In genomic region chr4:76377922-76378321, GRCh38 we compare ENCODE assay signal across 8 cellular contexts. TPM values are rescaled to one million over a fixed set of nuclear protein-coding genes. Genes with fewer than 3 reads are reported as not detected.
DNase-seq lines count a peak whose midpoint lies in the region; ATAC-seq, FAIRE-seq and TF ChIP-seq lines count a peak whose summit lies in the region.

No MANE protein-coding gene starts in this region.

- H3K4me2 ChIP-seq in SK-N-SH (no peak overlapping the region), neuronal stem cell (ENCODE audit: insufficient read depth, low read length, poor library complexity, severe bottlenecking) (no peak overlapping the region)

- no peak overlapping the region for H3K4ac ChIP-seq in neuronal stem cell (ENCODE audit: low read length)

- no peak for TF ChIP-seq EP300 in SK-N-SH (IDR thresholded peaks at IDR 0.05; ENCODE audit: borderline replicate concordance in 1 of 2, low read depth in 1 of 2, low read length in 1 of 2)

- no peaks in the 10 kb centered on the region for H3K27me3 ChIP-seq in SK-N-SH (ENCODE audit: insufficient read depth)
- H3K27me3 ChIP-seq in neuronal stem cell (ENCODE audit: control insufficient read depth in 3 of 3, insufficient read depth in 3 of 3, low read depth in 1 of 3, low read length in 3 of 3), result peaks cover 0 to 9% (median 0%) of the 10 kb centered on the region in 3 experiments

- H2BK5ac ChIP-seq in neuronal stem cell (ENCODE audit: low read length), result no peak overlapping the region

- H2BK12ac ChIP-seq in neuronal stem cell (ENCODE audit: low read length), result no peak overlapping the region

- H3K9me3 Mint-ChIP-seq in chondrocyte (ENCODE audit: low read depth), result peaks cover 9% of the 10 kb centered on the region

- H3K27me3 Mint-ChIP-seq in chondrocyte (ENCODE audit: low read depth), result no peaks in the 10 kb centered on the region

- H3K23ac ChIP-seq in neuronal stem cell (ENCODE audit: low read depth, low read length, poor library complexity), result no peak overlapping the region

- H4K20me1 ChIP-seq in SK-N-SH (ENCODE audit: insufficient read depth), result no peaks in the 10 kb centered on the region

- WGBS in SK-N-SH (ENCODE audit: low lambda C conversion rate), result 66% methylated on average over 5 of the region's 5 CpGs
- no CpG with 5 or more reads among the region's 5 CpGs for WGBS in neuronal stem cell (ENCODE audit: extremely low coverage in 2 of 2, insufficient read length in 2 of 2, insufficient replicate concordance in 1 of 2), 2 donors

- no peaks in the 10 kb centered on the region for H3K9me2 ChIP-seq in SK-N-SH

- peaks cover 1% of the 10 kb centered on the region for H3K36me3 Mint-ChIP-seq in chondrocyte (ENCODE audit: low read depth)

- no peak overlapping the region for H3K27ac ChIP-seq in SK-N-SH (ENCODE audit: low read depth in 2 of 2, low read length in 1 of 2)
- H3K27ac ChIP-seq in neuronal stem cell (replicated peaks; ENCODE audit: low read length), result no peak overlapping the region

- H3K14ac ChIP-seq in neuronal stem cell (ENCODE audit: low read length), result no peak overlapping the region

- no peak overlapping the region for H3K9ac ChIP-seq in SK-N-SH
- no peak overlapping the region for H3K9ac ChIP-seq in neuronal stem cell (ENCODE audit: low read depth, low read length, poor library complexity)

- peaks cover 0 to 7% of the 10 kb centered on the region in 2 experiments; a peak in 2 of 4 replicates for H3K4me1 ChIP-seq in SK-N-SH (ENCODE audit: control insufficient read depth in 1 of 2, insufficient read depth in 2 of 2, low read depth in 1 of 2, low read length in 1 of 2)
- H3K4me1 ChIP-seq in neuronal stem cell (ENCODE audit: control insufficient read depth in 2 of 2, insufficient read depth in 1 of 2, low read depth in 1 of 2, low read length in 2 of 2), result peaks cover 3 to 7% of the 10 kb centered on the region in 2 donors

- H3K4me3 Mint-ChIP-seq in chondrocyte (ENCODE audit: unreplicated experiment), result no peak overlapping the region

- peaks cover 25% of the 10 kb centered on the region for H3K4me1 Mint-ChIP-seq in chondrocyte (ENCODE audit: low read depth)

- no peak overlapping the region for H2AK5ac ChIP-seq in neuronal stem cell (ENCODE audit: low read depth, low read length)

- TF ChIP-seq RAD21 in SK-N-SH (IDR thresholded peaks at IDR 0.05; ENCODE audit: low read length), result peak; percentile 85

- H2BK15ac ChIP-seq in neuronal stem cell (ENCODE audit: low read length), result no peak overlapping the region

- H3K9me3 ChIP-seq in SK-N-SH (no peaks in the 10 kb centered on the region), neuronal stem cell (replicated peaks in 1 of 2; ENCODE audit: control insufficient read depth in 2 of 2, insufficient read depth in 1 of 2, low read depth in 1 of 2, low read length in 2 of 2) (peaks cover 2 to 10% of the 10 kb centered on the region in 2 donors)

- CTCF ChIA-PET in AG04449 (lab: Yijun Ruan, JAX) (interaction anchor here (0.8 to 8.3 kb wide), 31 partner anchors 10 to 229 kb away, joined by 3 to 166 read pairs (median 3); partner anchors contain the start of gene STBD1), SK-N-SH (lab: Yijun Ruan, JAX) (interaction anchor here (0.6 to 6.0 kb wide), 51 partner anchors 9 to 386 kb away, joined by 3 to 160 read pairs (median 5); partner anchors contain the start of genes CCDC158, FAM47E and STBD1)

- POLR2A ChIA-PET in AG04449 (lab: Yijun Ruan, JAX) (no interaction called here), SK-N-SH (lab: Yijun Ruan, JAX) (interaction anchor here (1.0 kb wide), 1 partner anchor 198 kb away, joined by 3 read pairs; no protein-coding TSS in a partner anchor)

- no peak for TF ChIP-seq POLR2A in GM12891 (IDR thresholded peaks at IDR 0.05; ENCODE audit: low read depth, low read length)

- H3K4me3 ChIP-seq in AG04449 (ENCODE audit: low read depth, low read length), result no peak overlapping the region
- no peak overlapping the region; a peak in 1 of 4 replicates for H3K4me3 ChIP-seq in SK-N-SH (ENCODE audit: low read depth in 2 of 2, low read length in 1 of 2)
- no peak overlapping the region for H3K4me3 ChIP-seq in neuronal stem cell (ENCODE audit: low read length in 2 of 2)

- no peak overlapping the region for H2AFZ ChIP-seq in SK-N-SH (ENCODE audit: low read depth)
- H2AFZ ChIP-seq in neuronal stem cell (ENCODE audit: low read length), result no peak overlapping the region

- H3K18ac ChIP-seq in neuronal stem cell (ENCODE audit: low read length), result no peak overlapping the region

- H3K79me2 ChIP-seq in SK-N-SH (ENCODE audit: insufficient read depth), result no peaks in the 10 kb centered on the region

- no peak overlapping the region for H4K8ac ChIP-seq in neuronal stem cell (ENCODE audit: low read depth, low read length)

- no peak overlapping the region for H4K91ac ChIP-seq in neuronal stem cell (ENCODE audit: low read depth, low read length, poor library complexity)

- peak; percentile 38 for FAIRE-seq in GM12891 (lab: Jason Lieb, UNC)

- no peak for DNase-seq in AG04449 (ENCODE audit: low read depth, low spot score)
- DNase-seq in GM12891 (ENCODE audit: insufficient read length, low spot score), result no peak
- DNase-seq in SK-N-SH, result peak; percentile 58
- no peak for DNase-seq in chondrocyte (ENCODE audit: low spot score)
- DNase-seq in neuronal stem cell (ENCODE audit: low spot score), result peak; percentile 32
- no peak for DNase-seq in NCI-H774 (lab: John Stamatoyannopoulos, UW)
- no peak for DNase-seq in G401 (ENCODE audit: low spot score)

- H3F3A ChIP-seq in SK-N-SH (replicated peaks; ENCODE audit: insufficient read depth), result peaks cover 11% of the 10 kb centered on the region

- no peak overlapping the region for H2BK120ac ChIP-seq in neuronal stem cell (ENCODE audit: low read depth, low read length)

- no peak for ATAC-seq in GM21526 (IDR thresholded peaks at IDR 0.05; ENCODE audit: low FRiP score, unreplicated experiment)

- H3K36me3 ChIP-seq in SK-N-SH (replicated peaks in 1 of 2; ENCODE audit: control insufficient read depth in 1 of 2, insufficient read depth in 2 of 2, low read length in 1 of 2) (no peaks in the 10 kb centered on the region), neuronal stem cell (replicated peaks in 1 of 2; ENCODE audit: control insufficient read depth in 2 of 2, insufficient read depth in 2 of 2, low read length in 2 of 2) (no peaks in the 10 kb centered on the region)

- no peaks in the 10 kb centered on the region for H3K79me1 ChIP-seq in neuronal stem cell (ENCODE audit: low read depth, low read length)

- in situ Hi-C loops in G401 (cut with HindIII; ENCODE audit: low sequenced_read_pairs), result no loop called here

- TF ChIP-seq CTCF in AG04449 (IDR thresholded peaks at IDR 0.05; ENCODE audit: insufficient read depth, low read length, missing control alignments) (peak; percentile 29), SK-N-SH (IDR thresholded peaks at IDR 0.05) (peak; percentile 70), chondrocyte (IDR thresholded peaks at IDR 0.05) (peak; percentile 77)

- no peak overlapping the region for H3K27ac Mint-ChIP-seq in chondrocyte (ENCODE audit: unreplicated experiment)

TF ChIP-seq in GM12891, 5 proteins besides CTCF, POLR2A, EP300 and RAD21:
- TF ChIP-seq POU2F2 (IDR thresholded peaks at IDR 0.05; ENCODE audit: low read depth, low read length) (no peak), POLR2AphosphoS5 (IDR thresholded peaks at IDR 0.05; ENCODE audit: low read depth, low read length) (no peak), TAF1 (IDR thresholded peaks at IDR 0.05; ENCODE audit: low read depth, low read length) (no peak), SPI1 (IDR thresholded peaks at IDR 0.05; ENCODE audit: low read depth, low read length) (no peak), PAX5 (IDR thresholded peaks at IDR 0.05; ENCODE audit: insufficient read depth, low read length, severe bottlenecking) (no peak)
TF ChIP-seq in GM12891: peak in this region for 0.

TF ChIP-seq in SK-N-SH, 30 proteins besides CTCF, POLR2A, EP300 and RAD21 (continues in another document):
- TF ChIP-seq ZBTB33 (IDR thresholded peaks at IDR 0.05; ENCODE audit: borderline replicate concordance, low read depth) (no peak), RCOR1 (IDR thresholded peaks at IDR 0.05; ENCODE audit: low read length) (no peak), PBX3 (IDR thresholded peaks at IDR 0.05) (no peak)

RNA-seq across cellular contexts. Expression of gene CCDC158, which starts 43.0 kb away (rescaled TPM):
- not detected for polyA plus RNA-seq in GM12891 (2012; ENCODE audit: low read depth, missing spikeins)
- not detected in 2 replicates for polyA plus RNA-seq in SK-N-SH (2012; rRNA removed)
- polyA plus RNA-seq in SK-N-SH (2012; cell fraction: cytosol; rRNA removed), result under 0.01 and 0.01 TPM in 2 replicates
- polyA plus RNA-seq in SK-N-SH (2012; cell fraction: nucleus; rRNA removed), result not detected in 2 replicates
- total RNA-seq in chondrocyte, result not detected in 3 replicates
- polyA plus RNA-seq in neuronal stem cell (2013, experiment 1 of 2), result not detected
- polyA plus RNA-seq in neuronal stem cell (2013, experiment 2 of 2), result not detected
- not detected in 2 replicates for total RNA-seq in G401 (2014; rRNA removed; shearing (Covaris generic))

RNA-seq across cellular contexts. Expression of gene SHROOM3, which starts 57.1 kb away (rescaled TPM):
- 0.04 TPM for polyA plus RNA-seq in GM12891 (2012; ENCODE audit: low read depth, missing spikeins)
- polyA plus RNA-seq in SK-N-SH (2012; rRNA removed), result 4.3 and 5.6 TPM in 2 replicates
- polyA plus RNA-seq in SK-N-SH (2012; cell fraction: cytosol; rRNA removed), result 3.2 and 4.6 TPM in 2 replicates
- 7.8 and 7.9 TPM in 2 replicates for polyA plus RNA-seq in SK-N-SH (2012; cell fraction: nucleus; rRNA removed)
- total RNA-seq in chondrocyte, result 29.2 to 43.4 TPM (median 42.7 TPM) in 3 replicates
- polyA plus RNA-seq in neuronal stem cell (2013, experiment 1 of 2), result 26.6 TPM
- 27.9 TPM for polyA plus RNA-seq in neuronal stem cell (2013, experiment 2 of 2)
- 58.4 and 66.0 TPM in 2 replicates for total RNA-seq in G401 (2014; rRNA removed; shearing (Covaris generic))

Comparison
In these comparisons a context has a peak if more than half of its experiments do, and no peak if none do; other contexts are left out.
1. DNase-seq: peak in SK-N-SH (single experiment) and neuronal stem cell (single experiment); none in AG04449 (single experiment), GM12891 (single experiment), chondrocyte (single experiment), NCI-H774 (single experiment) and G401 (single experiment).
2. Peak in every context shown above with its lines, with median percentiles within 50 percentile points of each other: CTCF ChIP-seq.